Comparison of ENCODE assay signal across 21 cellular contexts in the genomic region with DNA sequence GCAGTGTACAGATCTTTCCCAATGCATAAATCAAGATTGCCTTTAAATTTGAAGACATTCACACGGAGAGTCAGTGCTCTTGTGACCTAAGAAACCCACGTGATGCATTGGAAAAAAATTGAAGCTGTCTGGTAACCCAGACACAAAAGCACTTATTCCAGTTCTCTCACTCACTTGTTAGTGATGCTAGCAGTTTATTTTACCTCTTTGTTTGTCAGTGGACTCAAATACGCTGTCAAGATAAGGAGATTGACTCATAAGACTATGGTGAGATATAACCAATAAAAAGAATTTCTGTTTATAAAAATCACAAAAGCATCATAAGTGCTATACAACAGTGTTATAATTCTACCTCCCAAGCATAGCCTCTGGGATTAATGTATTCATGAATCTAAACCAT.
"Had no signal": no experiment of that assay in that cellular context is flagged by ENCODE, and none has a peak within 500 bp of the region (broad histone marks: within the 10 kb centered on the region; RNA-seq: fewer than 3 reads in every experiment).

No MANE protein-coding gene starts in this region.

- DNase-seq: cortex of kidney; effector memory CD8-positive, alpha-beta T cell; hypothalamus; immature natural killer cell; left ventricle myocardium superior; lower lobe of right lung; naive thymus-derived CD8-positive, alpha-beta T cell; nephron progenitor cell; occipital lobe; ovary; posterior cingulate gyrus; psoas muscle; right cardiac atrium; sigmoid colon; stimulated activated CD4-positive, alpha-beta T cell treated with anti-CD3 and anti-CD28 coated beads, Interleukin-15, amount 100 ng/mL, for 24 hours; stimulated activated CD4-positive, alpha-beta T cell treated with anti-CD3 and anti-CD28 coated beads, Interleukin-2, amount 100 ng/mL, for 48 hours; stimulated activated naive B cell treated with anti-CD40 and anti-IgM and Interleukin-4, amounts not matched to agents 10 μg/mL and 1 μg/mL and 100 μg/mL, for 72 hours; transverse colon had no signal

- H3K4me3 ChIP-seq: lower lobe of right lung, ovary, psoas muscle, sigmoid colon, skin epidermis, suprapubic skin, transverse colon, vagina had no signal

- H3K27ac ChIP-seq: lower lobe of right lung, ovary, psoas muscle, sigmoid colon, skin epidermis, suprapubic skin, transverse colon, vagina had no signal

- H3K9me3 ChIP-seq: lower lobe of right lung, ovary, psoas muscle, suprapubic skin, transverse colon, vagina had no signal

- H3K27me3 ChIP-seq: ovary, sigmoid colon, suprapubic skin, transverse colon, vagina had no signal

- H3K4me1 ChIP-seq: lower lobe of right lung, psoas muscle, sigmoid colon, suprapubic skin, transverse colon, vagina had no signal

- H3K36me3 ChIP-seq: lower lobe of right lung, ovary, sigmoid colon, suprapubic skin, transverse colon, vagina had no signal
